In genomic region chr3:174547801-174548200, GRCh38 we compare ENCODE assay signal across 21 cellular contexts.
A peak's percentile ranks its signal among the peaks of the same experiment; 100 is the strongest.
DNase-seq lines count a peak whose midpoint lies in the region; ATAC-seq and TF ChIP-seq lines count a peak whose summit lies in the region.
"Had no signal": no experiment of that assay in that cellular context is flagged by ENCODE, and none has a peak within 500 bp of the region (broad histone marks: within the 10 kb centered on the region; RNA-seq: fewer than 3 reads in every experiment).

No MANE protein-coding gene starts in this region.

- ATAC-seq in IMR-90 (ENCODE audit: low read depth), result peak; percentile 42
- ATAC-seq: A549 had no signal

- intact Hi-C loops in IMR-90 (cut with micrococcal nuclease), result no loop called here
- intact Hi-C loops in dorsolateral prefrontal cortex (cut with DNase I), result no loop called here
- intact Hi-C loops in uterus (cut with DNase I; ENCODE audit: low total_unique reads), result no loop called here

- H3K14ac ChIP-seq in IMR-90 (replicated peaks; ENCODE audit: low read depth, low read length), result no peak overlapping the region

- H2BK15ac ChIP-seq in IMR-90 (ENCODE audit: low read depth, low read length), result no peak overlapping the region

- TF ChIP-seq POLR2A in IMR-90 (IDR thresholded peaks at IDR 0.05; ENCODE audit: low read depth, low read length) (no peak), uterus (IDR thresholded peaks at IDR 0.05) (no peak)

- in situ Hi-C loops in IMR-90 (cut with MboI; ENCODE audit: low sequenced_read_pairs), result no loop called here

- H3K9me1 ChIP-seq in IMR-90 (ENCODE audit: insufficient read depth, low read length), result no peaks in the 10 kb centered on the region

- H3K27me3 ChIP-seq in BJ (ENCODE audit: control insufficient read depth, insufficient read depth, low read length) (no peaks in the 10 kb centered on the region), IMR-90 (ENCODE audit: control insufficient read depth, insufficient read depth, low read length) (no peaks in the 10 kb centered on the region), dorsolateral prefrontal cortex (no peaks in the 10 kb centered on the region), uterus (no peaks in the 10 kb centered on the region)
- H3K27me3 ChIP-seq in CD8-positive, alpha-beta memory T cell (ENCODE audit: insufficient read depth, low read length, poor library complexity, severe bottlenecking), result no peaks in the 10 kb centered on the region
- H3K27me3 ChIP-seq: SJSA1 had no signal

- H3K4me2 ChIP-seq in IMR-90 (ENCODE audit: low read depth, low read length), result no peak overlapping the region; the same call in 1 of the 2 replicates
- H3K4me2 ChIP-seq: A549 had no signal

- H4K91ac ChIP-seq in IMR-90 (ENCODE audit: insufficient read depth, low read depth, low read length), result no peak overlapping the region

- H2AK9ac ChIP-seq in IMR-90 (replicated peaks; ENCODE audit: low read depth, low read length, poor library complexity), result no peak overlapping the region

- no CpG with 5 or more reads among the region's 2 CpGs for WGBS in IMR-90 (ENCODE audit: extremely low coverage in 2 of 2, insufficient read length in 1 of 2), 2 experiments

- H3K9me3 ChIP-seq in IMR-90 (ENCODE audit: control insufficient read depth, insufficient read depth, low read length), result no peaks in the 10 kb centered on the region
- H3K9me3 ChIP-seq in CD8-positive, alpha-beta memory T cell (ENCODE audit: low read length), result no peaks in the 10 kb centered on the region
- no peaks in the 10 kb centered on the region for H3K9me3 ChIP-seq in uterus
- H3K9me3 ChIP-seq: A549, SJSA1 had no signal

- no peak overlapping the region for H4K8ac ChIP-seq in IMR-90 (ENCODE audit: low read depth in 2 of 2, low read length in 2 of 2)

- H3K27ac Mint-ChIP-seq in CD8-positive, alpha-beta memory T cell, result no peak overlapping the region

- no peak overlapping the region for H3K56ac ChIP-seq in IMR-90 (ENCODE audit: extremely low read depth, insufficient read depth, low read length)

- no peak overlapping the region for H3K4me3 Mint-ChIP-seq in CD8-positive, alpha-beta memory T cell

- H3K4me1 ChIP-seq in IMR-90 (ENCODE audit: control insufficient read depth, insufficient read depth, low read length) (no peaks in the 10 kb centered on the region; the same call in 1 of the 2 replicates), uterus (peaks cover 0 to 5% of the 10 kb centered on the region in 2 donors)
- no peaks in the 10 kb centered on the region for H3K4me1 ChIP-seq in CD8-positive, alpha-beta memory T cell (ENCODE audit: insufficient read depth, low read length)
- H3K4me1 ChIP-seq: A549, SJSA1 had no signal

- no peak overlapping the region for H3K18ac ChIP-seq in IMR-90 (ENCODE audit: low read depth, low read length)

- no peak overlapping the region for H3K23ac ChIP-seq in IMR-90 (ENCODE audit: low read depth, low read length)

- no peaks in the 10 kb centered on the region for H3K27me3 Mint-ChIP-seq in CD8-positive, alpha-beta memory T cell

- no peak overlapping the region for H2AK5ac ChIP-seq in IMR-90 (ENCODE audit: low read depth, low read length)

- CTCF ChIA-PET in BJ (lab: Yijun Ruan, JAX), result no interaction called here
- CTCF ChIA-PET in IMR-90 (lab: Yijun Ruan, JAX), result no interaction called here
- CTCF ChIA-PET in CD8-positive, alpha-beta memory T cell (lab: Charles Lee), result no interaction called here

- peak overlapping the region; percentile 74 for H2BK5ac ChIP-seq in IMR-90 (ENCODE audit: low read depth, low read length, poor library complexity, severe bottlenecking)

- H3K4ac ChIP-seq in IMR-90 (ENCODE audit: low read depth, low read length), result no peak overlapping the region

- dilution Hi-C loops in IMR-90 (cut with HindIII; ENCODE audit: low sequenced_read_pairs, unreplicated experiment), result no loop called here

- TF ChIP-seq CTCF in BJ (IDR thresholded peaks at IDR 0.05; ENCODE audit: insufficient read depth, low read depth, low read length) (no peak), IMR-90 (conservative IDR thresholded peaks at IDR 0.05; ENCODE audit: low read depth, low read length) (no peak), dorsolateral prefrontal cortex (IDR thresholded peaks at IDR 0.05 in 54 of 56, conservative IDR thresholded peaks at IDR 0.05 in 2 of 56; ENCODE audit: low read depth in 1 of 56, partially characterized antibody in 56 of 56) (no peak), uterus (IDR thresholded peaks at IDR 0.05) (no peak)

- no peaks in the 10 kb centered on the region; a peak in 1 of 4 replicates for H3K79me1 ChIP-seq in IMR-90 (ENCODE audit: low read depth in 1 of 2, low read length in 2 of 2)

- H3K4me3 ChIP-seq in BJ (ENCODE audit: low read depth, low read length) (no peak overlapping the region), IMR-90 (ENCODE audit: insufficient read depth, low read depth, low read length) (no peak overlapping the region), dorsolateral prefrontal cortex (no peak overlapping the region), uterus (no peak overlapping the region)
- H3K4me3 ChIP-seq in CD8-positive, alpha-beta memory T cell (ENCODE audit: low read length), result no peak overlapping the region
- H3K4me3 ChIP-seq: A549, SJSA1 had no signal

- H2BK120ac ChIP-seq in IMR-90 (ENCODE audit: low read depth, low read length), result no peak overlapping the region

- H3K27ac ChIP-seq in IMR-90 (ENCODE audit: insufficient read depth, low read length), result peak overlapping the region; percentile 35; the same call in 1 of the 2 replicates
- H3K27ac ChIP-seq in CD8-positive, alpha-beta memory T cell (ENCODE audit: low read depth, low read length), result no peak overlapping the region
- H3K27ac ChIP-seq in dorsolateral prefrontal cortex, result no peak overlapping the region
- no peak overlapping the region for H3K27ac ChIP-seq in uterus
- H3K27ac ChIP-seq: A549, SJSA1 had no signal

- DNase-seq in BJ (ENCODE audit: low read depth) (peak; percentile 10), IMR-90 (peak; percentile 28), fibroblast of gingiva (ENCODE audit: low read depth) (peak; percentile 68), myocyte (ENCODE audit: low read depth) (peak; percentile 9), COLO829 (ENCODE audit: low spot score) (no peak), dorsolateral prefrontal cortex (no peak), uterus (no peak)
- DNase-seq in CD8-positive, alpha-beta memory T cell, result no peak
- DNase-seq: AML-193, COR-L47, DMS79 treated with DMSO at 0.1 percent for 48 hours, Karpas-422, MV-4-11, NCI-H1105 treated with DMSO at 0.1 percent for 48 hours, NCI-H1694, NCI-H2081 treated with DMSO at 0.1 percent for 48 hours, NCI-H2171 treated with DMSO at 0.1 percent for 48 hours, NCI-H524 treated with DMSO at 0.1 percent for 48 hours, OCI-M1 had no signal

- POLR2A ChIA-PET in BJ (lab: Charles Lee) (interaction anchor here (0.6 to 0.7 kb wide), 2 partner anchors 15 to 220 kb away, joined by 4 to 10 read pairs; no protein-coding TSS in a partner anchor), IMR-90 (lab: Charles Lee; ENCODE audit: unreplicated experiment) (no interaction called here)
- POLR2A ChIA-PET in CD8-positive, alpha-beta memory T cell (lab: Charles Lee), result no interaction called here

- H3K9me3 Mint-ChIP-seq in CD8-positive, alpha-beta memory T cell, result peaks cover 0 to 17% (median 3%) of the 10 kb centered on the region in 5 donors

- H3K36me3 ChIP-seq in BJ (ENCODE audit: control insufficient read depth, insufficient read depth, low read length), result no peaks in the 10 kb centered on the region
- no peaks in the 10 kb centered on the region for H3K36me3 ChIP-seq in IMR-90 (ENCODE audit: control insufficient read depth, insufficient read depth, low read length)
- no peaks in the 10 kb centered on the region for H3K36me3 ChIP-seq in CD8-positive, alpha-beta memory T cell (ENCODE audit: insufficient read depth, low read length)
- no peaks in the 10 kb centered on the region for H3K36me3 ChIP-seq in uterus
- H3K36me3 ChIP-seq: SJSA1 had no signal

- no peak overlapping the region for H4K5ac ChIP-seq in IMR-90 (ENCODE audit: low read depth, low read length)

- H3K9ac ChIP-seq in IMR-90 (ENCODE audit: low read depth, low read length), result no peak overlapping the region

- no TSS peak for BruUV-seq in IMR-90 (replicated peaks; lab: Mats Ljungman, UMichigan)

- H4K20me1 ChIP-seq in IMR-90 (ENCODE audit: insufficient read depth, low read length), result no peaks in the 10 kb centered on the region

- H2AFZ ChIP-seq in IMR-90 (replicated peaks; ENCODE audit: low read length, poor library complexity), result no peak overlapping the region

- no peaks in the 10 kb centered on the region for H3K36me3 Mint-ChIP-seq in CD8-positive, alpha-beta memory T cell

- no peaks in the 10 kb centered on the region for H3K4me1 Mint-ChIP-seq in CD8-positive, alpha-beta memory T cell

- H2BK20ac ChIP-seq in IMR-90 (ENCODE audit: low read depth, low read length), result no peak overlapping the region

- no peak for TF ChIP-seq RAD21 in IMR-90 (IDR thresholded peaks at IDR 0.05; ENCODE audit: low read length)

TF ChIP-seq in IMR-90, 13 proteins besides CTCF, POLR2A, EP300 and RAD21 (continues in another document):
- TF ChIP-seq MXI1 (IDR thresholded peaks at IDR 0.05; ENCODE audit: borderline replicate concordance, low read depth, low read length), result no peak
- TF ChIP-seq FOS (IDR thresholded peaks at IDR 0.05; ENCODE audit: low read depth, low read length), result no peak
- no peak for TF ChIP-seq RCOR1 (IDR thresholded peaks at IDR 0.05; ENCODE audit: insufficient replicate concordance, low read length)
- TF ChIP-seq ELK1 (IDR thresholded peaks at IDR 0.05; ENCODE audit: borderline replicate concordance, low read depth, low read length), result no peak
- TF ChIP-seq MAFK (IDR thresholded peaks at IDR 0.05; ENCODE audit: low read depth, low read length), result no peak
- TF ChIP-seq BHLHE40 (IDR thresholded peaks at IDR 0.05; ENCODE audit: low read depth, low read length), result no peak
- no peak for TF ChIP-seq MAZ (IDR thresholded peaks at IDR 0.05; ENCODE audit: borderline replicate concordance, low read depth, low read length)
- TF ChIP-seq USF2 (IDR thresholded peaks at IDR 0.05; ENCODE audit: low read depth, low read length), result no peak
- TF ChIP-seq CEBPB (IDR thresholded peaks at IDR 0.05; ENCODE audit: low read depth, low read length), result no peak

Comparison
In these comparisons a context has a peak if more than half of its experiments do, and no peak if none do; other contexts are left out.
1. DNase-seq: peak in BJ (single experiment), IMR-90 (single experiment), fibroblast of gingiva (single experiment) and myocyte (single experiment); none in CD8-positive, alpha-beta memory T cell (0 of 5), COLO829 (single experiment), dorsolateral prefrontal cortex (0 of 10) and uterus (0 of 2).